ENCODE assay signal across 9 cellular contexts in the genomic region with DNA sequence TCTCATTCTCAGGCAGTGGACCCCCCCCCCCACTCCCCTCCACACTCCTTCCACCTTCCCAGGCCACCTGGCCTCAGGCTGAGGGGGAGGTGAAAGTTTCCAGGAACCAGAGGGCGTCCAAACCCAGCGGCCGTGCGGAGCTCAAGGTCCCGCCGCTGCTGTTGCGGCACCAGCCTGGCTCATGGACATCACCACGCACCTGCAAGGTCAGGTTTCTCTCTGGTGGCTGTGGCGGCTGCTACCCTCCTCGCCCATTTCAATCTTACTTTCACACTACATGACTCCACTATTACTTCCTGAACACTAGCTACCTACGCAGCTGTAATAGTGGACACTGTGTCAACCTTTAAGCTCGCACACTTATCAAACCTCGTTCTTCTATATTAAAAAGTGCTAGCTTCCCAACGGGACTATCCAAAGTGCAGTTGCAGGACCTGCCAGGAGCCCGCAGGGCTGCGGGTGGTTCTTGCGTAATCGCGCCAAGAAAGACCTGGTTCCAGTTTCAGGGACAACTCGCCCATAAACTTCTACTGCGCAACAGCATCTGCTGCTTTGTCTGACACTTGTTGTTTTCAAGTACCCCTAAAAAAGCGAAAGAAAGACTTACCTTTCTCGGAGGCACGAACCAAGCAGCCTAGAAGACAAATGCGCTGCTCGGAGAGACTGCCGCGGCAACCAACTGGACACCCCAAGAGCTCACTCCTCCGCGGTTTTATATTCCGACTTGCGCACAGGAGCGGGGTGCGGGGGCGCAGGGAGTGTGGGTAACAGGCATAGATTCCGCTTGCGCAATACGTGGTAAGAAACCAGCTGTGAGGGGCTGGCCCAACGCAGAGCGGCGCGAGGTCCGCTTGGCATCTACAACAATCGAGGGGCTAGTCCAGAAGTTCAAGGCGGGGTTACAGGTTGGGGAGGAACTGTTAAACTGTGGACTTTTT. TPM values are rescaled to one million over a fixed set of nuclear protein-coding genes. Genes with fewer than 3 reads are reported as not detected.
A peak's percentile ranks its signal among the peaks of the same experiment; 100 is the strongest.
DNase-seq lines count a peak whose midpoint lies in the region; TF ChIP-seq lines count a peak whose summit lies in the region.
"Had no signal": no experiment of that assay in that cellular context is flagged by ENCODE, and none has a peak within 500 bp of the region (broad histone marks: within the 10 kb centered on the region; RNA-seq: fewer than 3 reads in every experiment).

A gene with protein sequence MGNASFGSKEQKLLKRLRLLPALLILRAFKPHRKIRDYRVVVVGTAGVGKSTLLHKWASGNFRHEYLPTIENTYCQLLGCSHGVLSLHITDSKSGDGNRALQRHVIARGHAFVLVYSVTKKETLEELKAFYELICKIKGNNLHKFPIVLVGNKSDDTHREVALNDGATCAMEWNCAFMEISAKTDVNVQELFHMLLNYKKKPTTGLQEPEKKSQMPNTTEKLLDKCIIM (minus strand): TSS at position 687 of the 938 bp plus-strand sequence. CDS start 3,330 bp downstream, outside the sequence.

- no peaks in the 10 kb centered on the region for H3K4me1 ChIP-seq in Peyer's patch
- no peaks in the 10 kb centered on the region for H3K4me1 ChIP-seq in fibroblast of lung (ENCODE audit: control insufficient read depth, extremely low read depth, insufficient read depth, low read length)
- H3K4me1 ChIP-seq in CD8-positive, alpha-beta memory T cell (ENCODE audit: insufficient read depth, low read length), result no peaks in the 10 kb centered on the region

- peak within 1 kb of the TSS; percentile 72 for H3K4me2 ChIP-seq in fibroblast of lung (ENCODE audit: extremely low read depth, insufficient read depth, low read length)

- H3K9me3 ChIP-seq in Peyer's patch, result peaks cover 0 to 3% (median 0%) of the 10 kb centered on the region in 4 donors
- H3K9me3 ChIP-seq in fibroblast of lung (ENCODE audit: control insufficient read depth, insufficient read depth, low read depth, low read length), result no peaks in the 10 kb centered on the region
- H3K9me3 ChIP-seq in CD8-positive, alpha-beta memory T cell (ENCODE audit: low read length), result no peaks in the 10 kb centered on the region

- CTCF ChIA-PET in CD8-positive, alpha-beta memory T cell (lab: Charles Lee), result no interaction called here

- H3K27ac Mint-ChIP-seq in neural crest cell (ENCODE audit: unreplicated experiment), result no peak within 1 kb of the TSS
- no peak within 1 kb of the TSS for H3K27ac Mint-ChIP-seq in CD8-positive, alpha-beta memory T cell

- H3K4me1 Mint-ChIP-seq in neural crest cell, result no peaks in the 10 kb centered on the region
- no peaks in the 10 kb centered on the region for H3K4me1 Mint-ChIP-seq in CD8-positive, alpha-beta memory T cell

- H4K20me1 ChIP-seq in fibroblast of lung (ENCODE audit: control insufficient read depth, extremely low read depth, insufficient read depth, low read length), result no peaks in the 10 kb centered on the region

- H3K36me3 Mint-ChIP-seq in neural crest cell (ENCODE audit: low read depth), result peaks cover 3% of the 10 kb centered on the region
- no peaks in the 10 kb centered on the region for H3K36me3 Mint-ChIP-seq in CD8-positive, alpha-beta memory T cell

- H3K36me3 ChIP-seq in Peyer's patch, result no peaks in the 10 kb centered on the region
- H3K36me3 ChIP-seq in fibroblast of lung (ENCODE audit: control insufficient read depth, insufficient read depth, low read length), result no peaks in the 10 kb centered on the region
- H3K36me3 ChIP-seq in CD8-positive, alpha-beta memory T cell (ENCODE audit: insufficient read depth, low read length), result no peaks in the 10 kb centered on the region

- POLR2A ChIA-PET in CD8-positive, alpha-beta memory T cell (lab: Charles Lee), result no interaction called here

- DNase-seq in AG08395 (ENCODE audit: low spot score) (peak; percentile 7), Peyer's patch (peak in 1 of 3 donors; percentile 48), fibroblast of lung (ENCODE audit: low read depth in 2 of 2) (peak; percentile 54 to 78), neural crest cell (ENCODE audit: low read depth, low spot score) (no peak), cerebellar cortex (ENCODE audit: low spot score) (no peak), GM19238 (ENCODE audit: insufficient read length, low spot score) (no peak)
- DNase-seq in activated CD4-positive, alpha-beta T cell treated with anti-CD3 and anti-CD28 coated beads for 1 hour, result no peak
- DNase-seq in CD8-positive, alpha-beta memory T cell, result no peak
- DNase-seq: DND-41 had no signal

- peak within 1 kb of the TSS; percentile 43 for H3K9ac ChIP-seq in fibroblast of lung (ENCODE audit: insufficient read depth, low read length)

- H3K27ac ChIP-seq in Peyer's patch, result no peak within 1 kb of the TSS
- no peak within 1 kb of the TSS for H3K27ac ChIP-seq in fibroblast of lung (ENCODE audit: insufficient read depth, low read length)
- H3K27ac ChIP-seq in CD8-positive, alpha-beta memory T cell (ENCODE audit: low read depth, low read length), result no peak within 1 kb of the TSS

- no peak for TF ChIP-seq POLR2A in Peyer's patch (IDR thresholded peaks at IDR 0.05)

- H3K79me2 ChIP-seq in fibroblast of lung (ENCODE audit: control insufficient read depth, insufficient read depth, low read length), result no peaks in the 10 kb centered on the region

- peaks cover 46% of the 10 kb centered on the region for H3K27me3 Mint-ChIP-seq in neural crest cell (ENCODE audit: low read depth)
- peaks cover 5 to 16% of the 10 kb centered on the region in 2 donors for H3K27me3 Mint-ChIP-seq in CD8-positive, alpha-beta memory T cell

- H3K9me3 Mint-ChIP-seq in neural crest cell, result no peaks in the 10 kb centered on the region
- peaks cover 0 to 3% (median 0%) of the 10 kb centered on the region in 5 donors for H3K9me3 Mint-ChIP-seq in CD8-positive, alpha-beta memory T cell

- no peaks in the 10 kb centered on the region for H3K27me3 ChIP-seq in Peyer's patch
- no peaks in the 10 kb centered on the region for H3K27me3 ChIP-seq in fibroblast of lung (ENCODE audit: control insufficient read depth, insufficient read depth, low read length)
- H3K27me3 ChIP-seq in CD8-positive, alpha-beta memory T cell (ENCODE audit: insufficient read depth, low read length, poor library complexity, severe bottlenecking), result no peaks in the 10 kb centered on the region

- TF ChIP-seq CTCF in Peyer's patch (IDR thresholded peaks at IDR 0.05) (no peak), fibroblast of lung (conservative IDR thresholded peaks at IDR 0.05 in 1 of 2, IDR thresholded peaks at IDR 0.05 in 1 of 2; ENCODE audit: low read depth in 1 of 2, low read length in 2 of 2) (no peak), neural crest cell (conservative IDR thresholded peaks at IDR 0.05) (no peak)

- H3K4me3 ChIP-seq in Peyer's patch (peak within 1 kb of the TSS; percentile 6 to 45 (median 30)), fibroblast of lung (replicated peaks in 1 of 4; ENCODE audit: control extremely low read depth in 1 of 4, insufficient read depth in 1 of 4, low read depth in 3 of 4, low read length in 4 of 4) (peak within 1 kb of the TSS; percentile 44 to 76 (median 59))
- H3K4me3 ChIP-seq in CD8-positive, alpha-beta memory T cell (ENCODE audit: low read length), result no peak within 1 kb of the TSS

- H2AFZ ChIP-seq in fibroblast of lung (ENCODE audit: low read length), result peak within 1 kb of the TSS; percentile 45

- H3K4me3 Mint-ChIP-seq in neural crest cell, result peak within 1 kb of the TSS; percentile 74
- H3K4me3 Mint-ChIP-seq in CD8-positive, alpha-beta memory T cell, result no peak within 1 kb of the TSS

RNA-seq across cellular contexts. Expression of the gene that starts here (rescaled TPM):
- total RNA-seq in Peyer's patch (1 to 10 TPM in 3 of 4 donors, not detected in 1; 1.1 to 1.6 (median 1.1) TPM), fibroblast of lung (1.5 and 1.8 TPM in 2 replicates), neural crest cell (1.1 and 1.4 TPM in 2 replicates)
- 2.9 and 6.5 TPM in 2 replicates for polyA plus RNA-seq in fibroblast of lung
- 2.5 and 5.8 TPM in 2 replicates for polyA plus RNA-seq in fibroblast of lung (2012)
- 4.7 and 22.7 TPM in 2 replicates for polyA minus RNA-seq in fibroblast of lung (ENCODE audit: low replicate concordance)
- under 1 TPM; 0.16 to 0.28 TPM for total RNA-seq in CD8-positive, alpha-beta memory T cell
- polyA plus RNA-seq in CD8-positive, alpha-beta memory T cell, result not detected

Comparison
In these comparisons a context has a peak if more than half of its experiments do, and no peak if none do; other contexts are left out.
1. DNase-seq: peak in AG08395 (single experiment) and fibroblast of lung (2 of 2); none in neural crest cell (single experiment), activated CD4-positive, alpha-beta T cell treated with anti-CD3 and anti-CD28 coated beads for 1 hour (single experiment), cerebellar cortex (single experiment), GM19238 (single experiment) and CD8-positive, alpha-beta memory T cell (0 of 5).